ENCODE assay signal across 13 cellular contexts in the genomic region with DNA sequence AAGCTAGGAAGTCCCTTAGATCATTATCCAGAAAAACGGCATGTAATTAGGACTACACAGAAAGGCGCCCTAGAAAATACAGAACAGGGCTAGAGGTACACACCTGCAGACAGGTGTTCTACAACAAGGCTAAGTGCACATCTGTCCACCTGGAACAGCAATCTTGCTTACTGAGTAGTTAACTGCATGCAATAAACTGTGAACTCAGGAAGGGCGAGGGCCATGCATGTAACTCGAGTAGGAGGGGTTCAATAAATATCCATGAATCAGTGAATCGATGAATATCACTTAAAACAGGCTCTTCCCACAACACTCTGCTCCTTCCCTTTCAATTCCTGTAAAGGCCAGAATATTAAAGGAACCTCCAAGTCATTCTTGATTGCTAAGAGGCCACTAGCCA. TPM values are rescaled to one million over a fixed set of nuclear protein-coding genes. Genes with fewer than 3 reads are reported as not detected.
DNase-seq lines count a peak whose midpoint lies in the region; TF ChIP-seq lines count a peak whose summit lies in the region.
"Had no signal": no experiment of that assay in that cellular context is flagged by ENCODE, and none has a peak within 500 bp of the region (broad histone marks: within the 10 kb centered on the region; RNA-seq: fewer than 3 reads in every experiment).

No MANE protein-coding gene starts in this region.

- TF ChIP-seq EP300 in esophagus muscularis mucosa (IDR thresholded peaks at IDR 0.05) = no peak

- TF ChIP-seq POLR2A in esophagus muscularis mucosa (IDR thresholded peaks at IDR 0.05; ENCODE audit: low read depth) = no peak

- DNase-seq in activated CD8-positive, alpha-beta memory T cell treated with anti-CD3 and anti-CD28 coated beads, Interleukin-2, amount 50 U/mL, for 48 hours = peak; percentile 12
- DNase-seq in activated CD8-positive, alpha-beta memory T cell treated with anti-CD3 and anti-CD28 coated beads, Interleukin-2, amount 50 U/mL, for 4 hours = no peak
- DNase-seq in esophagus muscularis mucosa (ENCODE audit: extremely low spot score) (no peak), nephron progenitor cell (no peak), ecto neural progenitor cell (ENCODE audit: low spot score) (no peak), NCI-H226 (no peak)
- DNase-seq in activated effector memory CD4-positive, alpha-beta T cell treated with Interleukin-2 at 50 U/mL for 16 hours = no peak
- DNase-seq: activated naive CD8-positive, alpha-beta T cell treated with anti-CD3 and anti-CD28 coated beads, Interleukin-2, amount 50 U/mL, for 24 hours; NCI-H524 treated with DMSO at 0.1 percent for 48 hours; stimulated activated CD4-positive, alpha-beta T cell treated with anti-CD3 and anti-CD28 coated beads, Interleukin-4, amount 100 ng/mL, for 4 hours had no signal

- TF ChIP-seq CTCF in esophagus muscularis mucosa (IDR thresholded peaks at IDR 0.05) = no peak
- no peak for TF ChIP-seq CTCF in nephron progenitor cell (IDR thresholded peaks at IDR 0.05)

- H3K4me3 Mint-ChIP-seq in nephron progenitor cell = peak overlapping the region; percentile 0
- H3K4me3 Mint-ChIP-seq: activated naive CD8-positive, alpha-beta T cell treated with anti-CD3 and anti-CD28 coated beads, Interleukin-2, amount 50 U/mL, for 24 hours; stimulated activated effector memory CD8-positive, alpha-beta T cell treated with anti-CD3 and anti-CD28 coated beads, Interleukin-12 subunit alpha, Interleukin-12 subunit beta, amount 100 ng/mL, for 72 hours had no signal

- peaks cover 8% of the 10 kb centered on the region for H3K36me3 Mint-ChIP-seq in nephron progenitor cell (ENCODE audit: low read depth)
- H3K36me3 Mint-ChIP-seq: stimulated activated effector memory CD8-positive, alpha-beta T cell treated with anti-CD3 and anti-CD28 coated beads, Interleukin-12 subunit alpha, Interleukin-12 subunit beta, amount 100 ng/mL, for 72 hours had no signal

- 73% methylated on average over 5 of the region's 5 CpGs for WGBS in esophagus muscularis mucosa
- WGBS in urinary bladder = 65% methylated on average over 5 of the region's 5 CpGs

- no peaks in the 10 kb centered on the region for H3K27me3 ChIP-seq in esophagus muscularis mucosa

- peak overlapping the region; percentile 68 for H3K27ac Mint-ChIP-seq in nephron progenitor cell
- H3K27ac Mint-ChIP-seq: activated naive CD8-positive, alpha-beta T cell treated with anti-CD3 and anti-CD28 coated beads, Interleukin-2, amount 50 U/mL, for 24 hours; stimulated activated effector memory CD8-positive, alpha-beta T cell treated with anti-CD3 and anti-CD28 coated beads, Interleukin-12 subunit alpha, Interleukin-12 subunit beta, amount 100 ng/mL, for 72 hours had no signal

- H3K27me3 Mint-ChIP-seq in nephron progenitor cell (ENCODE audit: low read depth, poor library complexity) = peaks cover 4% of the 10 kb centered on the region

- no peaks in the 10 kb centered on the region for H3K9me3 Mint-ChIP-seq in nephron progenitor cell
- H3K9me3 Mint-ChIP-seq: activated naive CD8-positive, alpha-beta T cell treated with anti-CD3 and anti-CD28 coated beads, Interleukin-2, amount 50 U/mL, for 24 hours; stimulated activated effector memory CD8-positive, alpha-beta T cell treated with anti-CD3 and anti-CD28 coated beads, Interleukin-12 subunit alpha, Interleukin-12 subunit beta, amount 100 ng/mL, for 72 hours had no signal

- H3K4me3 ChIP-seq in esophagus muscularis mucosa = peak overlapping the region; percentile 18 to 49 (median 32)
- H3K4me3 ChIP-seq in urinary bladder (ENCODE audit: low read depth, low read length) = peak overlapping the region; percentile 7
- H3K4me3 ChIP-seq: K562 had no signal

- no peaks in the 10 kb centered on the region for H3K9me3 ChIP-seq in esophagus muscularis mucosa

- intact Hi-C loops in esophagus muscularis mucosa (cut with DNase I) = no loop called here

- H3K27ac ChIP-seq in esophagus muscularis mucosa (replicated peaks in 1 of 4) (no peak overlapping the region), urinary bladder (ENCODE audit: low read depth) (no peak overlapping the region)

- peaks cover 67% of the 10 kb centered on the region for H3K4me1 Mint-ChIP-seq in nephron progenitor cell
- H3K4me1 Mint-ChIP-seq: activated naive CD8-positive, alpha-beta T cell treated with anti-CD3 and anti-CD28 coated beads, Interleukin-2, amount 50 U/mL, for 24 hours; stimulated activated effector memory CD8-positive, alpha-beta T cell treated with anti-CD3 and anti-CD28 coated beads, Interleukin-12 subunit alpha, Interleukin-12 subunit beta, amount 100 ng/mL, for 72 hours had no signal

- H3K36me3 ChIP-seq in esophagus muscularis mucosa (no peaks in the 10 kb centered on the region), urinary bladder (ENCODE audit: insufficient read depth) (no peaks in the 10 kb centered on the region)

- H3K4me1 ChIP-seq in esophagus muscularis mucosa (peaks cover 0 to 16% (median 3%) of the 10 kb centered on the region in 4 donors), urinary bladder (ENCODE audit: insufficient read depth) (no peaks in the 10 kb centered on the region)

RNA-seq across cellular contexts. Expression of a gene that starts 22.0 kb away (rescaled TPM):
- total RNA-seq in esophagus muscularis mucosa = 10 to 100 TPM in 3 of 4 donors, 1 to 10 TPM in 1; 7.1 to 15.0 (median 12.6) TPM
- 19.6 TPM for total RNA-seq in urinary bladder
- 19.7 TPM for polyA plus RNA-seq in urinary bladder
